In genomic region chr10:59623823-59624535, GRCh38 we compare ENCODE assay signal across 20 cellular contexts.
DNase-seq lines count a peak whose midpoint lies in the region; ATAC-seq, FAIRE-seq and TF ChIP-seq lines count a peak whose summit lies in the region.
"Had no signal": no experiment of that assay in that cellular context is flagged by ENCODE, and none has a peak within 500 bp of the region (broad histone marks: within the 10 kb centered on the region; RNA-seq: fewer than 3 reads in every experiment).

No MANE protein-coding gene starts in this region.

- H3K4ac ChIP-seq in trophoblast cell (ENCODE audit: low read depth, low read length) = no peak overlapping the region

- no peak for TF ChIP-seq RAD21 in K562 (CRISPR knock-in tag; conservative IDR thresholded peaks at IDR 0.05 in 1 of 2, IDR thresholded peaks at IDR 0.05 in 1 of 2)

- H3K4me2 ChIP-seq in K562 (ENCODE audit: insufficient read depth, low read length) (no peak overlapping the region), trophoblast cell (ENCODE audit: low read length) (no peak overlapping the region)
- H3K4me2 ChIP-seq: A549 had no signal

- POLR2A ChIA-PET in K562 (lab: Yijun Ruan, JAX) = no interaction called here
- POLR2A ChIA-PET in CD8-positive, alpha-beta T cell (lab: Charles Lee) = no interaction called here

- no peaks in the 10 kb centered on the region for H3K36me3 ChIP-seq in ACC112 (ENCODE audit: insufficient read depth, low read length)
- no peaks in the 10 kb centered on the region for H3K36me3 ChIP-seq in K562 (ENCODE audit: control insufficient read depth, insufficient read depth, low read length)
- no peaks in the 10 kb centered on the region for H3K36me3 ChIP-seq in heart right ventricle
- no peaks in the 10 kb centered on the region for H3K36me3 ChIP-seq in trophoblast cell (ENCODE audit: control insufficient read depth in 1 of 2, insufficient read depth in 2 of 2, low read length in 2 of 2)
- H3K36me3 ChIP-seq in CD8-positive, alpha-beta T cell (ENCODE audit: insufficient read depth, low read length) = no peaks in the 10 kb centered on the region
- H3K36me3 ChIP-seq in esophagus muscularis mucosa = no peaks in the 10 kb centered on the region

- TF ChIP-seq POLR2A in K562 (conservative IDR thresholded peaks at IDR 0.05) (no peak), esophagus muscularis mucosa (IDR thresholded peaks at IDR 0.05; ENCODE audit: low read depth) (no peak)

- no peak overlapping the region for H3K4me3 Mint-ChIP-seq in CD8-positive, alpha-beta T cell
- H3K4me3 Mint-ChIP-seq: H9 had no signal

- no peak overlapping the region for H3K27ac Mint-ChIP-seq in CD8-positive, alpha-beta T cell
- H3K27ac Mint-ChIP-seq: H9 had no signal

- no TSS peak for BruUV-seq in K562 (replicated peaks; lab: Mats Ljungman, UMichigan)

- H2BK12ac ChIP-seq in trophoblast cell (ENCODE audit: low read length) = no peak overlapping the region

- H2AFZ ChIP-seq in ACC112 (ENCODE audit: low read length, unreplicated experiment) (peak overlapping the region; percentile 55), K562 (ENCODE audit: low read depth, low read length) (no peak overlapping the region), trophoblast cell (ENCODE audit: insufficient read depth, low read length, poor library complexity) (no peak overlapping the region)

- H3K79me2 ChIP-seq in ACC112 (ENCODE audit: control insufficient read depth, insufficient read depth, low read length, unreplicated experiment) (no peaks in the 10 kb centered on the region), K562 (ENCODE audit: control insufficient read depth, insufficient read depth, low read length) (no peaks in the 10 kb centered on the region), trophoblast cell (ENCODE audit: control insufficient read depth, insufficient read depth, low read length, poor library complexity) (no peaks in the 10 kb centered on the region)

- no peak overlapping the region for H4K91ac ChIP-seq in trophoblast cell (ENCODE audit: low read depth, low read length)

- H2BK120ac ChIP-seq in trophoblast cell (ENCODE audit: insufficient read depth, low read length, poor library complexity) = no peak overlapping the region

- H3K27ac ChIP-seq in ACC112 (ENCODE audit: low read depth, low read length) (no peak overlapping the region), K562 (ENCODE audit: extremely low read depth, low read depth, low read length) (no peak overlapping the region), heart right ventricle (peak overlapping the region in 7 of 10 donors; percentile 3 to 68 (median 35)), trophoblast cell (ENCODE audit: low read depth, low read length) (no peak overlapping the region), esophagus muscularis mucosa (replicated peaks in 1 of 4) (no peak overlapping the region)
- no peak overlapping the region for H3K27ac ChIP-seq in CD8-positive, alpha-beta T cell (ENCODE audit: low read depth, low read length)
- H3K27ac ChIP-seq: A549, C4-2B had no signal

- no peak overlapping the region for H2AK5ac ChIP-seq in trophoblast cell (ENCODE audit: low read length)

- CTCF ChIA-PET in K562 (lab: Yijun Ruan, JAX; ENCODE audit: low intra/inter-chr PET ratio) = interaction anchor here (2.2 kb wide), 1 partner anchor 672 kb away, joined by 5 read pairs; no protein-coding TSS in a partner anchor
- CTCF ChIA-PET in CD8-positive, alpha-beta T cell (lab: Charles Lee) = interaction anchor here (0.7 to 5.1 kb wide), 5 partner anchors 407 to 1022 kb away, joined by 3 to 40 read pairs (median 12); no protein-coding TSS in a partner anchor

- no peaks in the 10 kb centered on the region for H3K4me1 ChIP-seq in ACC112 (ENCODE audit: control insufficient read depth, insufficient read depth, low read length, unreplicated experiment)
- no peaks in the 10 kb centered on the region for H3K4me1 ChIP-seq in K562 (replicated peaks in 1 of 2; ENCODE audit: control insufficient read depth in 2 of 2, insufficient read depth in 2 of 2, low read length in 2 of 2)
- H3K4me1 ChIP-seq in heart right ventricle = peaks cover 0 to 7% (median 0%) of the 10 kb centered on the region in 9 donors
- no peaks in the 10 kb centered on the region for H3K4me1 ChIP-seq in trophoblast cell (ENCODE audit: control insufficient read depth in 1 of 2, insufficient read depth in 2 of 2, low read length in 2 of 2)
- H3K4me1 ChIP-seq in CD8-positive, alpha-beta T cell (ENCODE audit: insufficient read depth, low read length) = no peaks in the 10 kb centered on the region
- peaks cover 0 to 20% (median 10%) of the 10 kb centered on the region in 4 donors for H3K4me1 ChIP-seq in esophagus muscularis mucosa
- H3K4me1 ChIP-seq: A549 had no signal

- WGBS in K562 (ENCODE audit: insufficient coverage, low coverage, missing lambda C conversion rate) = 7% methylated on average over 7 of the region's 7 CpGs
- WGBS in heart right ventricle, 2 donors = 64 to 83% methylated on average over 7 of the region's 7 CpGs
- WGBS in trophoblast cell (ENCODE audit: extremely low coverage, insufficient coverage, insufficient read length) = no CpG with 5 or more reads among the region's 7 CpGs
- WGBS in esophagus muscularis mucosa = 79% methylated on average over 7 of the region's 7 CpGs

- H3K79me1 ChIP-seq in trophoblast cell (ENCODE audit: low read length) = no peaks in the 10 kb centered on the region

- H3K36me3 Mint-ChIP-seq in CD8-positive, alpha-beta T cell = no peaks in the 10 kb centered on the region

- H3K9me3 Mint-ChIP-seq in CD8-positive, alpha-beta T cell = no peaks in the 10 kb centered on the region

- H3K27me3 ChIP-seq in ACC112 (ENCODE audit: insufficient read depth, low read length) (peaks cover 8% of the 10 kb centered on the region), K562 (ENCODE audit: control insufficient read depth in 2 of 2, insufficient read depth in 2 of 2, low read length in 2 of 2) (no peaks in the 10 kb centered on the region), heart right ventricle (no peaks in the 10 kb centered on the region), trophoblast cell (ENCODE audit: insufficient read depth, low read length) (no peaks in the 10 kb centered on the region), esophagus muscularis mucosa (no peaks in the 10 kb centered on the region)
- H3K27me3 ChIP-seq in CD8-positive, alpha-beta T cell (ENCODE audit: insufficient read depth, low read length) = no peaks in the 10 kb centered on the region

- no peaks in the 10 kb centered on the region for H4K20me1 ChIP-seq in K562 (replicated peaks; ENCODE audit: control insufficient read depth, insufficient read depth, low read length)

- H3K4me3 ChIP-seq in ACC112 (ENCODE audit: low read depth, low read length) (no peak overlapping the region), K562 (no peak overlapping the region), heart right ventricle (peak overlapping the region in 1 of 10 donors; percentile 5), trophoblast cell (ENCODE audit: low read depth, low read length) (no peak overlapping the region), esophagus muscularis mucosa (no peak overlapping the region)
- H3K4me3 ChIP-seq in CD8-positive, alpha-beta T cell (ENCODE audit: low read depth, low read length) = no peak overlapping the region
- H3K4me3 ChIP-seq: A549 had no signal

- no peak overlapping the region for H3K14ac ChIP-seq in trophoblast cell (ENCODE audit: low read length)

- no peak overlapping the region for H4K8ac ChIP-seq in trophoblast cell (ENCODE audit: low read depth, low read length)

- no peak overlapping the region for H4K12ac ChIP-seq in trophoblast cell (ENCODE audit: low read depth, low read length)

- H3K18ac ChIP-seq in trophoblast cell (ENCODE audit: low read length) = no peak overlapping the region

- H3K23ac ChIP-seq in trophoblast cell (ENCODE audit: low read length) = no peak overlapping the region

- no peak for TF ChIP-seq CTCF in K562 (IDR thresholded peaks at IDR 0.05 in 2 of 3, conservative IDR thresholded peaks at IDR 0.05 in 1 of 3; ENCODE audit: insufficient read depth in 2 of 3, low read depth in 1 of 3, low read length in 3 of 3)
- no peak for TF ChIP-seq CTCF in heart right ventricle (IDR thresholded peaks at IDR 0.05)
- TF ChIP-seq CTCF in CD8-positive, alpha-beta T cell (IDR thresholded peaks at IDR 0.05) = no peak
- TF ChIP-seq CTCF in esophagus muscularis mucosa (IDR thresholded peaks at IDR 0.05) = no peak

- H3K9me3 ChIP-seq in K562 (replicated peaks; ENCODE audit: control insufficient read depth, insufficient read depth, low read depth, low read length) = no peaks in the 10 kb centered on the region
- H3K9me3 ChIP-seq in heart right ventricle = no peaks in the 10 kb centered on the region
- no peaks in the 10 kb centered on the region for H3K9me3 ChIP-seq in trophoblast cell (ENCODE audit: insufficient read depth, low read depth, low read length)
- no peaks in the 10 kb centered on the region for H3K9me3 ChIP-seq in CD8-positive, alpha-beta T cell (ENCODE audit: low read length)
- H3K9me3 ChIP-seq in esophagus muscularis mucosa = no peaks in the 10 kb centered on the region
- H3K9me3 ChIP-seq: A549 had no signal

- H3K9me1 ChIP-seq in K562 (ENCODE audit: control insufficient read depth, insufficient read depth, low read length) = no peaks in the 10 kb centered on the region

- TF ChIP-seq EP300 in K562 (IDR thresholded peaks at IDR 0.05; ENCODE audit: low read length) = no peak
- no peak for TF ChIP-seq EP300 in esophagus muscularis mucosa (IDR thresholded peaks at IDR 0.05)

- FAIRE-seq in K562 (lab: Jason Lieb, UNC) = no peak
- FAIRE-seq: A549 had no signal

- in situ Hi-C loops in K562 (cut with MboI) = loop anchor here (10.0 kb wide), 1 partner anchor 581 kb away; no protein-coding TSS in a partner anchor

- no peak overlapping the region for H2BK5ac ChIP-seq in trophoblast cell (ENCODE audit: low read depth, low read length, poor library complexity)

- ATAC-seq in K562 (no peak), heart right ventricle (peak in 7 of 8 donors; percentile 48 to 65 (median 52)), HG03280 (IDR thresholded peaks at IDR 0.05; ENCODE audit: unreplicated experiment) (no peak)
- ATAC-seq in CD8-positive, alpha-beta T cell = no peak
- ATAC-seq: A549, Panc1 had no signal

- H3K4me1 Mint-ChIP-seq in CD8-positive, alpha-beta T cell (ENCODE audit: low read depth) = peaks cover 3% of the 10 kb centered on the region

- H3K9ac ChIP-seq in K562 (ENCODE audit: insufficient read depth in 1 of 2, low read depth in 2 of 2, low read length in 2 of 2) (no peak overlapping the region), trophoblast cell (ENCODE audit: low read length) (no peak overlapping the region)

- intact Hi-C loops in K562 (cut with micrococcal nuclease) = loop anchor here (2.0 to 10.0 kb wide), 4 partner anchors 481 to 1447 kb away; no protein-coding TSS in a partner anchor
- intact Hi-C loops in heart right ventricle (cut with DNase I) = loop anchor here in 9 of 10 donors (1.0 to 10.0 kb wide), 16 partner anchors 181 to 1021 kb away; partner anchors contain the start of gene CCDC6 (in 2 of the 9)
- intact Hi-C loops in CD8-positive, alpha-beta T cell (cut with DNase I, micrococcal nuclease) = loop anchor here (5.0 to 10.0 kb wide), 5 partner anchors 181 to 1143 kb away; no protein-coding TSS in a partner anchor
- intact Hi-C loops in esophagus muscularis mucosa (cut with DNase I) = loop anchor here (5.0 to 10.0 kb wide), 2 partner anchors 181 to 672 kb away; no protein-coding TSS in a partner anchor

- DNase-seq in K562 (ENCODE audit: extremely low read depth in 1 of 4, low spot score in 3 of 4) (no peak), heart right ventricle (peak in 1 of 2 donors; percentile 62), trophoblast cell (peak; percentile 53 to 82), esophagus muscularis mucosa (ENCODE audit: extremely low spot score) (no peak)
- DNase-seq in CD8-positive, alpha-beta T cell = no peak
- no peak for DNase-seq in stimulated activated CD4-positive, alpha-beta T cell treated with anti-CD3 and anti-CD28 coated beads, Interleukin-4, amount 100 ng/mL, for 24 hours
- DNase-seq: COR-L47, EL, H9, IMR-90, Kasumi-1, NCI-H1105, NCI-H1694, NCI-H2227 treated with DMSO at 0.1 percent for 48 hours, SHP77 had no signal

- H3K27me3 Mint-ChIP-seq in CD8-positive, alpha-beta T cell (ENCODE audit: low read depth) = peaks cover 2% of the 10 kb centered on the region

Comparison
In these comparisons a context has a peak if more than half of its experiments do, and no peak if none do; other contexts are left out.
1. H3K27ac ChIP-seq: peak in heart right ventricle (7 of 10); none in ACC112 (single experiment), K562 (single experiment), trophoblast cell (single experiment), CD8-positive, alpha-beta T cell (single experiment) and esophagus muscularis mucosa (0 of 4).
2. ATAC-seq: peak in heart right ventricle (7 of 8); none in K562 (single experiment), CD8-positive, alpha-beta T cell (single experiment) and HG03280 (single experiment).
3. DNase-seq: peak in trophoblast cell (2 of 2); none in K562 (0 of 4), CD8-positive, alpha-beta T cell (0 of 7), esophagus muscularis mucosa (single experiment) and stimulated activated CD4-positive, alpha-beta T cell treated with anti-CD3 and anti-CD28 coated beads, Interleukin-4, amount 100 ng/mL, for 24 hours (single experiment).